Comparison of ENCODE assay signal across 16 cellular contexts in the genomic region with DNA sequence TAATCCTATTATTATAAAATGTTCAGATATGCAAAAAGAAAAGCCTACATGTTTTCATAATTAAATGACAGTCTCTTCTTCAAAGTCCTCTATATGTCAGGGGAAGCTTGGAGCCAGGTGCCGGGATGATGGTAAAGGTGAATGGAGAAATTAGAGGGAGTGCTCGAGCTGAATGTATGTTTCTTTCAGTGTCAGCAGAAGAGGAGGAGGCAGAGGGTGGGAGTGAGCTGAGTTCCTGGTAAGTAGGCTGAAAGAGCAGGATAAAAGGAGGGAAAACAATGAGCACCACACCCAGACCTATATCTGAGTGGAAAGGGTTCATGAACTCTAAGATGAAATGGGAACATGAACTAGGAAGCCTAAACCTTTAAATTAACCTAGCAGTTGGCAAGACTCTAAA.
DNase-seq lines count a peak whose midpoint lies in the region; TF ChIP-seq lines count a peak whose summit lies in the region.
"Had no signal": no experiment of that assay in that cellular context is flagged by ENCODE, and none has a peak within 500 bp of the region (broad histone marks: within the 10 kb centered on the region; RNA-seq: fewer than 3 reads in every experiment).

No MANE protein-coding gene starts in this region.

- H3K4me3 Mint-ChIP-seq in mesothelial cell of epicardium: no peak overlapping the region
- H3K4me3 Mint-ChIP-seq: CD4-positive, alpha-beta memory T cell; HFFc6 had no signal

- no peaks in the 10 kb centered on the region for H3K27me3 Mint-ChIP-seq in mesothelial cell of epicardium (ENCODE audit: low read depth)

- H3K36me3 Mint-ChIP-seq in mesothelial cell of epicardium: no peaks in the 10 kb centered on the region
- H3K36me3 Mint-ChIP-seq: CD4-positive, alpha-beta memory T cell had no signal

- peak; percentile 29 for DNase-seq in NCI-H2227 (lab: John Stamatoyannopoulos, UW; ENCODE audit: unreplicated experiment)
- peak; percentile 3 for DNase-seq in NCI-H69 (lab: John Stamatoyannopoulos, UW)
- DNase-seq in mesothelial cell of epicardium (ENCODE audit: low spot score in 2 of 2, unreplicated experiment in 2 of 2): no peak
- peak; percentile 62 for DNase-seq in putamen (ENCODE audit: low spot score)
- no peak for DNase-seq in glomerular visceral epithelial cell (ENCODE audit: extremely low spot score)
- no peak for DNase-seq in NCI-H1092 (lab: John Stamatoyannopoulos, UW)
- no peak for DNase-seq in activated naive CD4-positive, alpha-beta T cell treated with anti-CD3 and anti-CD28 coated beads, Interleukin-2, amount 50 U/mL, for 16 hours
- DNase-seq: C1 segment of cervical spinal cord; Calu3; CD4-positive, alpha-beta memory T cell; COR-L47; DMS53; DMS79 treated with DMSO at 0.1 percent for 48 hours; GF-D8; GOT3; HFFc6 had no signal

- H3K4me1 Mint-ChIP-seq in mesothelial cell of epicardium: peaks cover 31% of the 10 kb centered on the region
- H3K4me1 Mint-ChIP-seq: CD4-positive, alpha-beta memory T cell had no signal

- peak overlapping the region; percentile 43 for H3K27ac Mint-ChIP-seq in mesothelial cell of epicardium
- H3K27ac Mint-ChIP-seq: CD4-positive, alpha-beta memory T cell; HFFc6 had no signal

- TF ChIP-seq CTCF in mesothelial cell of epicardium (IDR thresholded peaks at IDR 0.05; ENCODE audit: unreplicated experiment): no peak

- peaks cover 6% of the 10 kb centered on the region for H3K9me3 Mint-ChIP-seq in mesothelial cell of epicardium
- H3K9me3 Mint-ChIP-seq: HFFc6 had no signal

Comparison
In these comparisons a context has a peak if more than half of its experiments do, and no peak if none do; other contexts are left out.
1. DNase-seq: peak in NCI-H2227 (single experiment), NCI-H69 (single experiment) and putamen (single experiment); none in mesothelial cell of epicardium (0 of 2), glomerular visceral epithelial cell (single experiment), NCI-H1092 (single experiment) and activated naive CD4-positive, alpha-beta T cell treated with anti-CD3 and anti-CD28 coated beads, Interleukin-2, amount 50 U/mL, for 16 hours (single experiment).